In genomic region chr21:16156841-16157240, GRCh38 we compare ENCODE assay signal across 29 cellular contexts.
"Had no signal": no experiment of that assay in that cellular context is flagged by ENCODE, and none has a peak within 500 bp of the region (broad histone marks: within the 10 kb centered on the region; RNA-seq: fewer than 3 reads in every experiment).

No MANE protein-coding gene starts in this region.

- H3K4me1 ChIP-seq: parathyroid adenoma, psoas muscle, spleen, stomach, thyroid gland, tibial nerve, upper lobe of left lung, vagina had no signal

- FAIRE-seq: urothelium cell line had no signal

- H3K27ac Mint-ChIP-seq: natural killer cell; nephron; neural progenitor cell; progenitor cell of endocrine pancreas; stimulated activated effector memory CD8-positive, alpha-beta T cell treated with anti-CD3 and anti-CD28 coated beads, Interleukin-12 subunit alpha, Interleukin-12 subunit beta, amount 100 ng/mL, for 72 hours; stimulated activated naive B cell treated with anti-CD40 and anti-IgM and Interleukin-4, amounts not matched to agents 10 μg/mL and 1 μg/mL and 100 μg/mL, for 72 hours; stimulated activated naive CD8-positive, alpha-beta T cell treated with anti-CD3 and anti-CD28 coated beads, Interleukin-15, Interleukin-2, amounts not matched to agents 100 ng/mL and 50 ng/mL, for 24 hours had no signal

- H3K27me3 Mint-ChIP-seq: progenitor cell of endocrine pancreas; stimulated activated naive B cell treated with anti-CD40 and anti-IgM and Interleukin-4, amounts not matched to agents 10 μg/mL and 1 μg/mL and 100 μg/mL, for 72 hours; stimulated activated naive CD8-positive, alpha-beta T cell treated with anti-CD3 and anti-CD28 coated beads, Interleukin-15, Interleukin-2, amounts not matched to agents 100 ng/mL and 50 ng/mL, for 24 hours had no signal

- H3K4me3 ChIP-seq: neural progenitor cell, ovary, psoas muscle, skin epidermis, smooth muscle cell, spleen, stomach, thoracic aorta, thyroid gland, tibial nerve, upper lobe of left lung, vagina had no signal

- ATAC-seq: natural killer cell; psoas muscle; right cardiac atrium; sciatic nerve; stimulated activated effector memory CD8-positive, alpha-beta T cell treated with anti-CD3 and anti-CD28 coated beads, Interleukin-12 subunit alpha, Interleukin-12 subunit beta, amount 100 ng/mL, for 72 hours; stimulated activated naive B cell treated with anti-CD40 and anti-IgM and Interleukin-4, amounts not matched to agents 10 μg/mL and 1 μg/mL and 100 μg/mL, for 72 hours had no signal

- H3K79me2 ChIP-seq: parathyroid adenoma had no signal

- H3K9ac ChIP-seq: neural progenitor cell, parathyroid adenoma had no signal

- H2AFZ ChIP-seq: neural progenitor cell, parathyroid adenoma had no signal

- H3K9me3 Mint-ChIP-seq: neural progenitor cell; stimulated activated naive B cell treated with anti-CD40 and anti-IgM and Interleukin-4, amounts not matched to agents 10 μg/mL and 1 μg/mL and 100 μg/mL, for 72 hours; stimulated activated naive CD8-positive, alpha-beta T cell treated with anti-CD3 and anti-CD28 coated beads, Interleukin-15, Interleukin-2, amounts not matched to agents 100 ng/mL and 50 ng/mL, for 24 hours had no signal

- H3K4me2 ChIP-seq: neural progenitor cell, smooth muscle cell had no signal

- H3K36me3 ChIP-seq: neural progenitor cell, ovary, spleen, stomach, thoracic aorta, thyroid gland, tibial nerve, upper lobe of left lung, vagina had no signal

- H3K27ac ChIP-seq: neural progenitor cell, ovary, parathyroid adenoma, psoas muscle, skin epidermis, spleen, stomach, thoracic aorta, thyroid gland, tibial nerve, upper lobe of left lung, vagina had no signal

- H3K27me3 ChIP-seq: neural progenitor cell, ovary, spleen, stomach, thyroid gland, tibial nerve, upper lobe of left lung, vagina had no signal

- H3K9me3 ChIP-seq: ovary, psoas muscle, spleen, stomach, thoracic aorta, thyroid gland, tibial nerve, upper lobe of left lung, vagina had no signal

- DNase-seq: natural killer cell; occipital lobe; ovary; psoas muscle; right cardiac atrium; spleen; stimulated activated CD4-positive, alpha-beta T cell treated with anti-CD3 and anti-CD28 coated beads, Interleukin-12 subunit alpha, Interleukin-12 subunit beta, amount 100 ng/mL, for 4 hours; stimulated activated CD4-positive, alpha-beta T cell treated with anti-CD3 and anti-CD28 coated beads, Interleukin-1b, Interleukin-23, amount 100 ng/mL, for 48 hours; stimulated activated CD4-positive, alpha-beta T cell treated with anti-CD3 and anti-CD28 coated beads, Interleukin-4, amount 100 ng/mL, for 1 hour; stimulated activated CD4-positive, alpha-beta T cell treated with anti-CD3 and anti-CD28 coated beads, Interleukin-4, amount 100 ng/mL, for 4 hours; stimulated activated naive B cell treated with anti-CD40 and anti-IgM and Interleukin-4, amounts not matched to agents 10 μg/mL and 1 μg/mL and 100 μg/mL, for 72 hours; stimulated activated naive CD4-positive, alpha-beta T cell treated with Interleukin-2 at 50 U/mL for 16 hours; stomach; thyroid gland; trophoblast cell; upper lobe of left lung had no signal

- H3K4me3 Mint-ChIP-seq: natural killer cell; nephron; neural progenitor cell; stimulated activated effector memory CD8-positive, alpha-beta T cell treated with anti-CD3 and anti-CD28 coated beads, Interleukin-12 subunit alpha, Interleukin-12 subunit beta, amount 100 ng/mL, for 72 hours; stimulated activated naive B cell treated with anti-CD40 and anti-IgM and Interleukin-4, amounts not matched to agents 10 μg/mL and 1 μg/mL and 100 μg/mL, for 72 hours; stimulated activated naive CD8-positive, alpha-beta T cell treated with anti-CD3 and anti-CD28 coated beads, Interleukin-15, Interleukin-2, amounts not matched to agents 100 ng/mL and 50 ng/mL, for 24 hours had no signal

- H3K4me1 Mint-ChIP-seq: natural killer cell; stimulated activated effector memory CD8-positive, alpha-beta T cell treated with anti-CD3 and anti-CD28 coated beads, Interleukin-12 subunit alpha, Interleukin-12 subunit beta, amount 100 ng/mL, for 72 hours; stimulated activated naive B cell treated with anti-CD40 and anti-IgM and Interleukin-4, amounts not matched to agents 10 μg/mL and 1 μg/mL and 100 μg/mL, for 72 hours had no signal

- H3K36me3 Mint-ChIP-seq: natural killer cell; neural progenitor cell; stimulated activated effector memory CD8-positive, alpha-beta T cell treated with anti-CD3 and anti-CD28 coated beads, Interleukin-12 subunit alpha, Interleukin-12 subunit beta, amount 100 ng/mL, for 72 hours; stimulated activated naive B cell treated with anti-CD40 and anti-IgM and Interleukin-4, amounts not matched to agents 10 μg/mL and 1 μg/mL and 100 μg/mL, for 72 hours had no signal
